Comparison of ENCODE assay signal across 1 cellular context in genomic region chr3:194808709-194809108, GRCh38.
TF ChIP-seq lines count a peak whose summit lies in the region.

No MANE protein-coding gene starts in this region.

TF ChIP-seq in SK-N-SH, 30 proteins besides CTCF, POLR2A, EP300 and RAD21 (continued from another document):
- TF ChIP-seq IRF3 (IDR thresholded peaks at IDR 0.05; ENCODE audit: low read depth, low read length) (no peak), FOXJ3 (CRISPR knock-in tag; IDR thresholded peaks at IDR 0.05) (no peak), JUND (IDR thresholded peaks at IDR 0.05) (no peak), NRF1 (IDR thresholded peaks at IDR 0.05; ENCODE audit: low read depth, low read length) (no peak), CHD2 (IDR thresholded peaks at IDR 0.05; ENCODE audit: low read length, partially characterized antibody) (no peak), RFX5 (IDR thresholded peaks at IDR 0.05; ENCODE audit: low read length) (no peak), TAF1 (IDR thresholded peaks at IDR 0.05; ENCODE audit: borderline replicate concordance, low read depth, low read length) (no peak), TEAD4 (IDR thresholded peaks at IDR 0.05; ENCODE audit: borderline replicate concordance, insufficient read depth) (no peak), RCOR1 (IDR thresholded peaks at IDR 0.05; ENCODE audit: low read length) (no peak)
TF ChIP-seq in SK-N-SH: peak in this region for 0.
